Comparison of ENCODE assay signal across 7 cellular contexts in genomic region chr11:98062714-98063113, GRCh38.
"Had no signal": no experiment of that assay in that cellular context is flagged by ENCODE, and none has a peak within 500 bp of the region (broad histone marks: within the 10 kb centered on the region; RNA-seq: fewer than 3 reads in every experiment).

No MANE protein-coding gene starts in this region.

- H3K27ac Mint-ChIP-seq: IgD-negative memory B cell had no signal

- H3K36me3 Mint-ChIP-seq: IgD-negative memory B cell had no signal

- DNase-seq: IMR-90, KBM-7, KG1 had no signal

- H3K4me3 Mint-ChIP-seq: IgD-negative memory B cell had no signal

- H3K4me2 ChIP-seq: KMS-11 had no signal

- H3K27me3 Mint-ChIP-seq: IgD-negative memory B cell had no signal

- H3K4me1 Mint-ChIP-seq: IgD-negative memory B cell had no signal

- FAIRE-seq: HTR-8/SVneo had no signal

- H3K27ac ChIP-seq: HL-60, KMS-11 had no signal

- H3K9ac ChIP-seq: KMS-11 had no signal
